In genomic region chr12:27873010-27873409, GRCh38 we compare ENCODE assay signal across 7 cellular contexts.
"Had no signal": no experiment of that assay in that cellular context is flagged by ENCODE, and none has a peak within 500 bp of the region (broad histone marks: within the 10 kb centered on the region; RNA-seq: fewer than 3 reads in every experiment).

No MANE protein-coding gene starts in this region.

- FAIRE-seq: HTR-8/SVneo had no signal

- H3K36me3 Mint-ChIP-seq: IgD-negative memory B cell had no signal

- H3K9me3 Mint-ChIP-seq: IgD-negative memory B cell had no signal

- H3K4me1 Mint-ChIP-seq: IgD-negative memory B cell had no signal

- H3K27ac Mint-ChIP-seq: IgD-negative memory B cell had no signal

- H3K4me3 Mint-ChIP-seq: IgD-negative memory B cell had no signal

- H3K27ac ChIP-seq: HL-60, KMS-11 had no signal

- H3K9ac ChIP-seq: KMS-11 had no signal

- H3K4me2 ChIP-seq: KMS-11 had no signal

- H3K27me3 Mint-ChIP-seq: IgD-negative memory B cell had no signal

- DNase-seq: IMR-90, KBM-7, KG1 had no signal
